14 cellular contexts compared by ENCODE assay signal in the genomic region with DNA sequence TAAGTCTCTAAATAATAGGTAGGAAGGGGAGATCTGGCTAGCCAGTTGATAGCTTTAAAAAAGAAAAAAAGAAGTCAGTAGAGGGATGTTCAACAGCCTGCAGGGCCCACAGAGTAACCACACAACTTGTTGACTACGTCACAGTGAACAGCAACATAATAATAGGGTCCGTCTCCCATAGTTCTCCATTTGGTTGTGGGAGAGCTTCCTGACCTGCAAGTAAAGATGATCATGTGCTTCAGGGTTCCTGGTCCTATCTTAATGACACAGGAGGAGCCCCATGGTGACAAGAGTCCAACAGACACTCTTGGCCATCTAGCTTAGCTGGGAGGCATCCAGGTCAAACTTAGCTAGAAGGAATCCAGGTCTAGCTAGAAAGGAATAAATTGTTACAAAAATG.
A peak's percentile ranks its signal among the peaks of the same experiment; 100 is the strongest.
DNase-seq lines count a peak whose midpoint lies in the region; ATAC-seq lines count a peak whose summit lies in the region.
"Had no signal": no experiment of that assay in that cellular context is flagged by ENCODE, and none has a peak within 500 bp of the region (broad histone marks: within the 10 kb centered on the region; RNA-seq: fewer than 3 reads in every experiment).

No MANE protein-coding gene starts in this region.

- ATAC-seq in HG02885 (IDR thresholded peaks at IDR 0.05; ENCODE audit: poor library complexity, unreplicated experiment) = no peak
- ATAC-seq: CD8-positive, alpha-beta T cell; HepG2 had no signal

- DNase-seq in NCI-H1417 (lab: John Stamatoyannopoulos, UW) (peak in 2 of 3 experiments; percentile 16 to 20), NCI-H1417 treated with DMSO at 0.1 percent for 48 hours (lab: John Stamatoyannopoulos, UW) (no peak), NCI-H69 (lab: John Stamatoyannopoulos, UW) (peak; percentile 56), islet precursor cell (peak; percentile 71), DMS114 treated with DMSO at 0.1 percent for 48 hours (lab: John Stamatoyannopoulos, UW; ENCODE audit: unreplicated experiment) (no peak), hypothalamus (lab: John Stamatoyannopoulos, UW) (no peak)
- no peak for DNase-seq in stimulated activated CD4-positive, alpha-beta T cell treated with anti-CD3 and anti-CD28 coated beads, Interleukin-12 subunit alpha, Interleukin-12 subunit beta, amount 100 ng/mL, for 4 hours
- DNase-seq: Caco-2; CD8-positive, alpha-beta T cell; DMS53; GF-D8; HFFc6 had no signal

Comparison
In these comparisons a context has a peak if more than half of its experiments do, and no peak if none do; other contexts are left out.
1. DNase-seq: peak in NCI-H1417 (2 of 3), NCI-H69 (single experiment) and islet precursor cell (single experiment); none in NCI-H1417 treated with DMSO at 0.1 percent for 48 hours (single experiment), DMS114 treated with DMSO at 0.1 percent for 48 hours (single experiment), hypothalamus (0 of 51) and stimulated activated CD4-positive, alpha-beta T cell treated with anti-CD3 and anti-CD28 coated beads, Interleukin-12 subunit alpha, Interleukin-12 subunit beta, amount 100 ng/mL, for 4 hours (single experiment).